In the genomic region with DNA sequence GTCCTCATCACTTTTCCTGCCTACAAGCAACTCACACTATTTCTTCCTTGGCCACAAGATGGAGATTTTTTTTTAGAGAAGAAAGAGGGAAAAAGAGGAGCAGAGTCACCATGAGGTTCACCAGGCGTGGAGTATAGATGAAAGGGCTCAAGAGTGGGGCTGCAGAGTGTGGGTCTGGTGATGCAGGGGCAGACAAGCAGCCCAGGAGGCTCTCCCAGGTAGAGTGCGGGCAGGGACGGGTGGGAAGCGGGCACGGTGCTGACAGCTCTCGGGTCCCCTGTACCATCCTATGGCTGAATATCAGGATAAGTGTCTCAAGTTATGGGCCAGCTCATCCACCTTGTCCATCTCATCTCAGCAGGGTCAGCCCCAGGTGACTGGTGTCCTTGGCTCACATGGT, we compare ENCODE assay signal across 31 cellular contexts.
"Had no signal": no experiment of that assay in that cellular context is flagged by ENCODE, and none has a peak within 500 bp of the region (broad histone marks: within the 10 kb centered on the region; RNA-seq: fewer than 3 reads in every experiment).

No MANE protein-coding gene starts in this region.

- H3K9me3 ChIP-seq: ascending aorta, body of pancreas, SK-N-SH had no signal

- H3K9me3 Mint-ChIP-seq: activated CD4-positive, alpha-beta T cell treated with anti-CD3 and anti-CD28 coated beads, Interleukin-2, amount 10 ng/mL, durations not matched to agents 24 days and 14 days; activated naive CD4-positive, alpha-beta T cell treated with anti-CD3 and anti-CD28 coated beads, Interleukin-2, amount 50 U/mL, for 24 hours had no signal

- FAIRE-seq: bronchial epithelial cell, TTC549 had no signal

- H3K4me3 ChIP-seq: ascending aorta, body of pancreas, SJSA1 had no signal

- H3K27me3 Mint-ChIP-seq: activated CD4-positive, alpha-beta T cell treated with anti-CD3 and anti-CD28 coated beads, Interleukin-2, amount 10 ng/mL, durations not matched to agents 24 days and 14 days; activated naive CD4-positive, alpha-beta T cell treated with anti-CD3 and anti-CD28 coated beads, Interleukin-2, amount 50 U/mL, for 24 hours; activated naive CD8-positive, alpha-beta T cell treated with anti-CD3 and anti-CD28 coated beads, Interleukin-2, amount 10 ng/mL, durations not matched to agents 7 days and 5 days had no signal

- ATAC-seq: activated CD8-positive, alpha-beta T cell treated with anti-CD3 and anti-CD28 coated beads for 36 hours; activated T-cell treated with anti-CD3 and anti-CD28 coated beads, Interleukin-2, amount 50 U/mL, for 72 hours; activated T-helper 17 cell treated with anti-CD3 and anti-CD28 coated beads, Interleukin-2, amount 50 U/mL, for 72 hours; Panc1 had no signal

- H3K27ac Mint-ChIP-seq: activated CD4-positive, alpha-beta T cell treated with anti-CD3 and anti-CD28 coated beads, Interleukin-2, amount 10 ng/mL, durations not matched to agents 24 days and 14 days; activated CD8-positive, alpha-beta T cell treated with anti-CD3 and anti-CD28 coated beads for 36 hours; activated naive CD4-positive, alpha-beta T cell treated with anti-CD3 and anti-CD28 coated beads, Interleukin-2, amount 50 U/mL, for 24 hours; activated naive CD8-positive, alpha-beta T cell treated with anti-CD3 and anti-CD28 coated beads, Interleukin-2, amount 10 ng/mL, durations not matched to agents 7 days and 5 days; activated T-cell treated with anti-CD3 and anti-CD28 coated beads, Interleukin-2, amount 50 U/mL, for 72 hours; activated T-helper 17 cell treated with anti-CD3 and anti-CD28 coated beads, Interleukin-2, amount 50 U/mL, for 72 hours; T-helper 1 cell treated with Interleukin-12 subunit alpha and Interleukin-12 subunit beta and Interleukin-4 antibody, amounts not matched to agents 30 μg/mL and 1 μg/mL, for 36 hours; T-helper 2 cell treated with Interferon-gamma antibody and Interleukin-4, amounts not matched to agents 5 μg/mL and 100 μg/mL, for 36 hours had no signal

- H3K4me3 Mint-ChIP-seq: activated CD4-positive, alpha-beta T cell treated with anti-CD3 and anti-CD28 coated beads, Interleukin-2, amount 10 ng/mL, durations not matched to agents 24 days and 14 days; activated CD8-positive, alpha-beta T cell treated with anti-CD3 and anti-CD28 coated beads for 36 hours; activated naive CD4-positive, alpha-beta T cell treated with anti-CD3 and anti-CD28 coated beads, Interleukin-2, amount 50 U/mL, for 24 hours; activated naive CD8-positive, alpha-beta T cell treated with anti-CD3 and anti-CD28 coated beads, Interleukin-2, amount 10 ng/mL, durations not matched to agents 7 days and 5 days; activated T-cell treated with anti-CD3 and anti-CD28 coated beads, Interleukin-2, amount 50 U/mL, for 72 hours; activated T-helper 17 cell treated with anti-CD3 and anti-CD28 coated beads, Interleukin-2, amount 50 U/mL, for 72 hours; T-helper 1 cell treated with Interleukin-12 subunit alpha and Interleukin-12 subunit beta and Interleukin-4 antibody, amounts not matched to agents 30 μg/mL and 1 μg/mL, for 36 hours; T-helper 2 cell treated with Interferon-gamma antibody and Interleukin-4, amounts not matched to agents 5 μg/mL and 100 μg/mL, for 36 hours had no signal

- H3K4me1 ChIP-seq: ascending aorta, body of pancreas, SJSA1 had no signal

- H3K27ac ChIP-seq: ascending aorta, body of pancreas, KMS-11, SJSA1 had no signal

- H3K4me1 Mint-ChIP-seq: activated CD4-positive, alpha-beta T cell treated with anti-CD3 and anti-CD28 coated beads, Interleukin-2, amount 10 ng/mL, durations not matched to agents 24 days and 14 days; activated naive CD4-positive, alpha-beta T cell treated with anti-CD3 and anti-CD28 coated beads, Interleukin-2, amount 50 U/mL, for 24 hours; activated naive CD8-positive, alpha-beta T cell treated with anti-CD3 and anti-CD28 coated beads, Interleukin-2, amount 10 ng/mL, durations not matched to agents 7 days and 5 days; activated T-helper 17 cell treated with anti-CD3 and anti-CD28 coated beads, Interleukin-2, amount 50 U/mL, for 72 hours had no signal

- DNase-seq: activated CD4-positive, alpha-beta T cell treated with anti-CD3 and anti-CD28 coated beads, Interleukin-2, amount 10 ng/mL, durations not matched to agents 24 days and 14 days; activated CD4-positive, alpha-beta T cell treated with anti-CD3 and anti-CD28 coated beads, Interleukin-2, amount 50 U/mL, for 4 hours; activated CD8-positive, alpha-beta T cell treated with anti-CD3 and anti-CD28 coated beads for 36 hours; activated effector memory CD4-positive, alpha-beta T cell treated with anti-CD3 and anti-CD28 coated beads, Interleukin-2, amount 50 U/mL, for 16 hours; activated naive CD4-positive, alpha-beta T cell treated with Interleukin-2 at 50 U/mL for 16 hours; activated naive CD8-positive, alpha-beta T cell treated with anti-CD3 and anti-CD28 coated beads, Interleukin-2, amount 10 ng/mL, durations not matched to agents 7 days and 5 days; activated T-cell treated with anti-CD3 and anti-CD28 coated beads, Interleukin-2, amount 50 U/mL, for 1 hour; activated T-cell treated with anti-CD3 and anti-CD28 coated beads, Interleukin-2, amount 50 U/mL, for 72 hours; central memory CD4-positive, alpha-beta T cell; NCI-H1092 treated with DMSO at 0.1 percent for 48 hours; NCI-H1417; NCI-H187 treated with DMSO at 0.1 percent for 48 hours; NCI-H2081; NCI-H2171 treated with DMSO at 0.1 percent for 48 hours; NCI-H226; NCI-H446 treated with DMSO at 0.1 percent for 48 hours; NCI-H524; NCI-H69; SHP77 treated with DMSO at 0.1 percent for 48 hours; SK-N-SH had no signal

- H3K36me3 Mint-ChIP-seq: activated naive CD4-positive, alpha-beta T cell treated with anti-CD3 and anti-CD28 coated beads, Interleukin-2, amount 50 U/mL, for 24 hours; activated naive CD8-positive, alpha-beta T cell treated with anti-CD3 and anti-CD28 coated beads, Interleukin-2, amount 10 ng/mL, durations not matched to agents 7 days and 5 days had no signal

- H3K4me2 ChIP-seq: KMS-11, SK-N-SH had no signal

- H3K9ac ChIP-seq: KMS-11, SK-N-SH had no signal

- H3K27me3 ChIP-seq: ascending aorta, body of pancreas had no signal

- H3K36me3 ChIP-seq: ascending aorta, SJSA1 had no signal
